ENCODE assay signal across 8 cellular contexts in genomic region chr9:37650873-37651768, GRCh38. TPM values are rescaled to one million over a fixed set of nuclear protein-coding genes. Genes with fewer than 3 reads are reported as not detected.
DNase-seq lines count a peak whose midpoint lies in the region; ATAC-seq and TF ChIP-seq lines count a peak whose summit lies in the region.

Gene FRMPD1 (plus strand): TSS chr9:37650954. CDS start chr9:37692642, 41,688 bp downstream.

- DNase-seq in NCI-H1417 (lab: John Stamatoyannopoulos, UW) (peak; percentile 63 to 72 (median 72)), NCI-H1417 treated with DMSO at 0.1 percent for 48 hours (lab: John Stamatoyannopoulos, UW) (no peak), NCI-H2081 (lab: John Stamatoyannopoulos, UW) (peak; percentile 53 to 82), dermis microvascular lymphatic vessel endothelial cell (ENCODE audit: low read depth in 2 of 2) (peak; percentile 2 to 55), lower lobe of right lung (peak; percentile 78)
- DNase-seq in activated CD4-positive, alpha-beta T cell treated with anti-CD3 and anti-CD28 coated beads for 4 hours, result peak; percentile 36 to 45
- DNase-seq in stimulated activated CD4-positive, alpha-beta T cell treated with anti-CD3 and anti-CD28 coated beads, TNF-alpha, amount 100 ng/mL, for 48 hours (ENCODE audit: low read depth in 3 of 3), result peak; percentile 14 to 38 (median 30)

- H3K27me3 ChIP-seq in lower lobe of right lung (ENCODE audit: low read depth), result peaks cover 62% of the 10 kb centered on the region

- ATAC-seq in HG02678 (IDR thresholded peaks at IDR 0.05; ENCODE audit: unreplicated experiment) (peak; percentile 92), lower lobe of right lung (peak; percentile 93 to 96)

- intact Hi-C loops in lower lobe of right lung (cut with DNase I), result no loop called here

- H3K4me3 ChIP-seq in lower lobe of right lung, result peak within 1 kb of the TSS; percentile 61

- TF ChIP-seq CTCF in lower lobe of right lung (IDR thresholded peaks at IDR 0.05), result no peak

- H3K36me3 ChIP-seq in lower lobe of right lung, result no peaks in the 10 kb centered on the region

- no peak within 1 kb of the TSS for H3K27ac ChIP-seq in lower lobe of right lung

- H3K4me1 ChIP-seq in lower lobe of right lung, result peaks cover 11% of the 10 kb centered on the region

- no peaks in the 10 kb centered on the region for H3K9me3 ChIP-seq in lower lobe of right lung

RNA-seq across cellular contexts. Expression of gene FRMPD1, which starts in this region (rescaled TPM):
- total RNA-seq in dermis microvascular lymphatic vessel endothelial cell (not detected in 2 replicates), lower lobe of right lung (0.06 TPM)

Comparison
In these comparisons a context has a peak if more than half of its experiments do, and no peak if none do; other contexts are left out.
1. Peak in DNase-seq in dermis microvascular lymphatic vessel endothelial cell; RNA of the gene not detected or under 1 TPM.
2. Peak in DNase-seq, ATAC-seq and H3K4me3 ChIP-seq in lower lobe of right lung; RNA of the gene not detected or under 1 TPM.